28 cellular contexts compared by ENCODE assay signal in genomic region chr22:30615543-30615954, GRCh38. TPM values are rescaled to one million over a fixed set of nuclear protein-coding genes. Genes with fewer than 3 reads are reported as not detected.
DNase-seq lines count a peak whose midpoint lies in the region; ATAC-seq, FAIRE-seq and TF ChIP-seq lines count a peak whose summit lies in the region.
"Had no signal": no experiment of that assay in that cellular context is flagged by ENCODE, and none has a peak within 500 bp of the region (broad histone marks: within the 10 kb centered on the region; RNA-seq: fewer than 3 reads in every experiment).

No MANE protein-coding gene starts in this region.

- H2BK5ac ChIP-seq in H1 (ENCODE audit: low read depth, low read length) = no peak overlapping the region

- H4K91ac ChIP-seq in H1 (replicated peaks; ENCODE audit: insufficient read length, low read length) = no peak overlapping the region

- CTCF ChIA-PET in H1 (lab: Charles Lee; ENCODE audit: partially characterized antibody) = interaction anchor here (0.5 to 1.5 kb wide), 4 partner anchors 10 to 208 kb away, joined by 3 to 5 read pairs (median 4); partner anchors contain the start of gene SLC35E4

- H3K4me1 ChIP-seq in H1 (replicated peaks in 1 of 4; ENCODE audit: control insufficient read depth in 3 of 4, insufficient read depth in 4 of 4, low read length in 3 of 4) (no peaks in the 10 kb centered on the region), osteoblast (ENCODE audit: insufficient read depth, low read length) (no peaks in the 10 kb centered on the region)
- H3K4me1 ChIP-seq: adrenal gland, gastrocnemius medialis had no signal

- H3K4me3 ChIP-seq in H7 (ENCODE audit: insufficient read depth, low read depth, low read length) (no peak overlapping the region), H1 (ENCODE audit: extremely low read depth in 1 of 4, insufficient read depth in 2 of 4, low read depth in 3 of 4, low read length in 4 of 4) (no peak overlapping the region), osteoblast (ENCODE audit: insufficient read depth, low read length) (no peak overlapping the region)
- H3K4me3 ChIP-seq: adrenal gland, dorsolateral prefrontal cortex, gastrocnemius medialis, mucosa of descending colon, PC-9 had no signal

- TF ChIP-seq EP300 in H1 (IDR thresholded peaks at IDR 0.05; ENCODE audit: borderline replicate concordance in 1 of 2, low read depth in 2 of 2, low read length in 2 of 2) = no peak

- no peak for TF ChIP-seq RAD21 in H1 (IDR thresholded peaks at IDR 0.05 in 1 of 2, conservative IDR thresholded peaks at IDR 0.05 in 1 of 2; ENCODE audit: low read depth in 2 of 2, low read length in 2 of 2)

- no peak overlapping the region for H2BK12ac ChIP-seq in H1 (ENCODE audit: low read depth, low read length)

- no peaks in the 10 kb centered on the region for H3K79me2 ChIP-seq in H1 (ENCODE audit: control insufficient read depth in 1 of 2, insufficient read depth in 2 of 2, low read length in 2 of 2)
- no peaks in the 10 kb centered on the region for H3K79me2 ChIP-seq in osteoblast (ENCODE audit: insufficient read depth, low read length)

- H2BK20ac ChIP-seq in H1 (ENCODE audit: low read length) = no peak overlapping the region

- no peak overlapping the region for H3K4ac ChIP-seq in H1 (replicated peaks; ENCODE audit: insufficient read length, low read depth, low read length)

- H3K27me3 ChIP-seq in H7 (ENCODE audit: control insufficient read depth, insufficient read depth, low read length) (no peaks in the 10 kb centered on the region), H1 (replicated peaks in 1 of 4; ENCODE audit: control insufficient read depth in 3 of 4, extremely low read depth in 1 of 4, insufficient read depth in 3 of 4, low read length in 3 of 4) (no peaks in the 10 kb centered on the region), osteoblast (ENCODE audit: insufficient read depth, low read length) (peaks cover 2% of the 10 kb centered on the region)
- H3K27me3 ChIP-seq: adrenal gland, dorsolateral prefrontal cortex, gastrocnemius medialis had no signal

- no peak overlapping the region for H4K8ac ChIP-seq in H1 (ENCODE audit: extremely low read depth, insufficient read depth, low read length)

- no peak overlapping the region for H4K5ac ChIP-seq in H1 (ENCODE audit: insufficient read length, low read depth, low read length)

- ATAC-seq in sciatic nerve = peak; percentile 26
- ATAC-seq: gastrocnemius medialis; mucosa of descending colon; natural killer cell treated with Interleukin-12 subunit alpha and Interleukin-12 subunit beta and Interleukin-15 and Interleukin-18, amount 100 ng/mL, for 72 hours; stimulated activated memory B cell treated with anti-CD40 and anti-IgM and Interleukin-4, amounts not matched to agents 10 μg/mL and 1 μg/mL and 100 μg/mL, for 72 hours had no signal

- no peak overlapping the region for H3K9ac ChIP-seq in H1 (replicated peaks in 1 of 4; ENCODE audit: extremely low read depth in 1 of 4, low read depth in 3 of 4, low read length in 3 of 4)
- H3K9ac ChIP-seq: SK-N-SH had no signal

- no peak overlapping the region for H2BK15ac ChIP-seq in H1 (ENCODE audit: low read length)

- H3K9me3 ChIP-seq in H1 (ENCODE audit: insufficient read depth in 2 of 2, low read depth in 1 of 2, low read length in 1 of 2) (no peaks in the 10 kb centered on the region), osteoblast (ENCODE audit: low read depth, low read length) (no peaks in the 10 kb centered on the region)
- H3K9me3 ChIP-seq: adrenal gland, gastrocnemius medialis, mucosa of descending colon, SK-N-SH had no signal

- no peak for FAIRE-seq in H1 (lab: Jason Lieb, UNC)
- FAIRE-seq: endometrium, TTC549 had no signal

- H3K4me2 ChIP-seq in H1 (ENCODE audit: insufficient read depth in 1 of 2, low read depth in 2 of 2, low read length in 2 of 2) (no peak overlapping the region), osteoblast (ENCODE audit: insufficient read depth, low read length) (no peak overlapping the region)
- H3K4me2 ChIP-seq: SK-N-SH had no signal

- peaks cover 8% of the 10 kb centered on the region for H3K36me3 ChIP-seq in H7 (replicated peaks; ENCODE audit: control insufficient read depth, insufficient read depth, low read length)
- peaks cover 10 to 70% (median 53%) of the 10 kb centered on the region in 4 experiments; a peak in 7 of 8 replicates for H3K36me3 ChIP-seq in H1 (ENCODE audit: control insufficient read depth in 2 of 4, insufficient read depth in 4 of 4, low read length in 3 of 4)
- no peaks in the 10 kb centered on the region for H3K36me3 ChIP-seq in osteoblast (ENCODE audit: insufficient read depth, low read length)

- H2AFZ ChIP-seq in H1 (ENCODE audit: low read length) = no peak overlapping the region
- no peak overlapping the region for H2AFZ ChIP-seq in osteoblast (ENCODE audit: low read length)
- H2AFZ ChIP-seq: PC-9 had no signal

- H3K56ac ChIP-seq in H1 (replicated peaks; ENCODE audit: insufficient read length, low read depth, low read length) = no peak overlapping the region

- WGBS in H1 (ENCODE audit: extremely low coverage in 1 of 2, insufficient coverage in 1 of 2, insufficient read length in 1 of 2, insufficient replicate concordance in 2 of 2, low coverage in 1 of 2, low lambda C conversion rate in 2 of 2, missing lambda C conversion rate in 1 of 2), 2 experiments = 93% methylated on average over 7 of the region's 7 CpGs; no CpG with 5 or more reads in 1 of the 2 experiments

- TF ChIP-seq POLR2A in H1 (IDR thresholded peaks at IDR 0.05; ENCODE audit: control extremely low read depth in 1 of 2, low read depth in 2 of 2, low read length in 2 of 2) = no peak

- POLR2A ChIA-PET in H1 (lab: Charles Lee; ENCODE audit: partially characterized antibody) = interaction anchor here (0.9 kb wide), 1 partner anchor 11 kb away, joined by 4 read pairs; no protein-coding TSS in a partner anchor

- H3K27ac ChIP-seq in H1 (ENCODE audit: low read depth, low read length) (no peak overlapping the region), osteoblast (ENCODE audit: low read depth, low read length) (no peak overlapping the region)
- H3K27ac ChIP-seq: dorsolateral prefrontal cortex, gastrocnemius medialis, PC-9 had no signal

- H3K23ac ChIP-seq in H1 (ENCODE audit: insufficient read length) = no peak overlapping the region

- H2BK120ac ChIP-seq in H1 (replicated peaks; ENCODE audit: low read depth, low read length) = no peak overlapping the region

- no peaks in the 10 kb centered on the region for H3K23me2 ChIP-seq in H1 (ENCODE audit: low read depth, low read length)

- no peak overlapping the region for H2AK5ac ChIP-seq in H1 (ENCODE audit: low read depth, low read length)

- H3K14ac ChIP-seq in H1 (ENCODE audit: insufficient read length) = no peak overlapping the region

- no peak overlapping the region for H3K18ac ChIP-seq in H1 (ENCODE audit: extremely low read depth, low read length)

- H3K79me1 ChIP-seq in H1 (ENCODE audit: low read depth, low read length) = no peaks in the 10 kb centered on the region; the same call in 1 of the 2 replicates

- peaks cover 2 to 5% of the 10 kb centered on the region in 2 experiments for H4K20me1 ChIP-seq in H1 (replicated peaks in 1 of 2; ENCODE audit: control insufficient read depth in 1 of 2, insufficient read depth in 2 of 2, low read length in 2 of 2)
- no peaks in the 10 kb centered on the region for H4K20me1 ChIP-seq in osteoblast (ENCODE audit: insufficient read depth, low read length)

- TF ChIP-seq CTCF in H1 (IDR thresholded peaks at IDR 0.05; ENCODE audit: control extremely low read depth in 1 of 3, insufficient read depth in 1 of 3, low read depth in 1 of 3, low read length in 3 of 3) (no peak), osteoblast (IDR thresholded peaks at IDR 0.05; ENCODE audit: extremely low read depth, low read depth, low read length) (no peak)

- DNase-seq in H7 = peak; percentile 7
- DNase-seq in H1 (ENCODE audit: low read depth in 1 of 2, low spot score in 2 of 2) = no peak
- no peak for DNase-seq in sciatic nerve (ENCODE audit: low spot score)
- no peak for DNase-seq in osteoblast (ENCODE audit: insufficient read length, low spot score, missing footprints)
- no peak for DNase-seq in activated naive CD4-positive, alpha-beta T cell treated with Interleukin-2 at 50 U/mL for 16 hours
- no peak for DNase-seq in middle frontal gyrus (ENCODE audit: extremely low spot score, low spot score)
- DNase-seq: activated CD4-positive, alpha-beta T cell treated with anti-CD3 and anti-CD28 coated beads, Interleukin-2, amount 50 U/mL, for 48 hours; activated naive CD4-positive, alpha-beta T cell; C1 segment of cervical spinal cord; Calu3; DND-41; dorsolateral prefrontal cortex; gastrocnemius medialis; GF-D8; mucosa of descending colon; NCI-H1436 treated with DMSO at 0.1 percent for 48 hours; NCI-H2081 treated with DMSO at 0.1 percent for 48 hours; NCI-H226; NCI-H526 treated with DMSO at 0.1 percent for 48 hours; NK-92 treated with Interleukin-12 subunit alpha and Interleukin-12 subunit beta, amount 100 ng/mL, for 24 hours; SK-N-SH had no signal

- intact Hi-C loops in sciatic nerve (cut with DNase I) = no loop called here

RNA-seq across cellular contexts. Expression of gene TCN2, which starts 8.6 kb away (rescaled TPM):
- total RNA-seq in H7 (2014; rRNA removed; shearing (Covaris generic)) = 35.6 and 40.3 TPM in 2 replicates
- 30.0 and 36.2 TPM in 2 replicates for total RNA-seq in H1 (2021; fragmentation: NEBNext Ultra II Directional; extraction: Animal tissue kit (Norgen Biotek cat#: 25700))
- 87.8 and 91.7 TPM in 2 replicates for polyA plus RNA-seq in H1 (2011; rRNA removed)
- 59.1 TPM for polyA plus RNA-seq in H1 (2011; cell fraction: cytosol; rRNA removed)
- 77.5 TPM for polyA plus RNA-seq in H1 (2011; cell fraction: nucleus; rRNA removed)
- polyA plus RNA-seq in H1 (2012, experiment 1 of 2) = 38.9 to 58.8 TPM (median 53.7 TPM) in 4 replicates
- polyA plus RNA-seq in H1 (2012, experiment 2 of 2) = 67.8 TPM
- polyA plus RNA-seq in H1 (2013, experiment 1 of 2) = 56.8 TPM
- 56.9 TPM for polyA plus RNA-seq in H1 (2013, experiment 2 of 2)
- polyA minus RNA-seq in H1 (2011; rRNA and poly(A)+ RNA removed) = 73.8 and 106 TPM in 2 replicates
- polyA minus RNA-seq in H1 (2011; cell fraction: cytosol; rRNA and poly(A)+ RNA removed) = 33.8 TPM
- 46.5 TPM for polyA minus RNA-seq in H1 (2011; cell fraction: nucleus; rRNA and poly(A)+ RNA removed)
- 21.6 TPM for total RNA-seq in sciatic nerve
- total RNA-seq in osteoblast = 13.6 and 18.8 TPM in 2 replicates

RNA-seq across cellular contexts. Expression of gene SLC35E4, which starts 20.0 kb away (rescaled TPM):
- 5.1 and 6.5 TPM in 2 replicates for total RNA-seq in H7 (2014; rRNA removed; shearing (Covaris generic))
- 5.1 TPM in 2 replicates for total RNA-seq in H1 (2021; fragmentation: NEBNext Ultra II Directional; extraction: Animal tissue kit (Norgen Biotek cat#: 25700))
- polyA plus RNA-seq in H1 (2011; rRNA removed) = 5.6 and 7.8 TPM in 2 replicates
- polyA plus RNA-seq in H1 (2011; cell fraction: cytosol; rRNA removed) = 4.9 TPM
- polyA plus RNA-seq in H1 (2011; cell fraction: nucleus; rRNA removed) = 5.3 TPM
- polyA plus RNA-seq in H1 (2012, experiment 1 of 2) = 3.1 to 5.1 TPM (median 3.9 TPM) in 4 replicates
- polyA plus RNA-seq in H1 (2012, experiment 2 of 2) = 5.2 TPM
- polyA plus RNA-seq in H1 (2013, experiment 1 of 2) = 6.0 TPM
- 6.0 TPM for polyA plus RNA-seq in H1 (2013, experiment 2 of 2)
- 2.8 and 3.0 TPM in 2 replicates for polyA minus RNA-seq in H1 (2011; rRNA and poly(A)+ RNA removed)
- polyA minus RNA-seq in H1 (2011; cell fraction: cytosol; rRNA and poly(A)+ RNA removed) = 4.3 TPM
- 5.8 TPM for polyA minus RNA-seq in H1 (2011; cell fraction: nucleus; rRNA and poly(A)+ RNA removed)
- total RNA-seq in sciatic nerve = 3.4 TPM
- total RNA-seq in osteoblast = 13.0 TPM in 2 replicates

RNA-seq across cellular contexts. Expression of gene PES1, which starts 23.8 kb away (rescaled TPM):
- 86.2 and 111 TPM in 2 replicates for total RNA-seq in H7 (2014; rRNA removed; shearing (Covaris generic))
- total RNA-seq in H1 (2021; fragmentation: NEBNext Ultra II Directional; extraction: Animal tissue kit (Norgen Biotek cat#: 25700)) = 121 and 133 TPM in 2 replicates
- polyA plus RNA-seq in H1 (2011; rRNA removed) = 191 and 247 TPM in 2 replicates
- polyA plus RNA-seq in H1 (2011; cell fraction: cytosol; rRNA removed) = 147 TPM
- 202 TPM for polyA plus RNA-seq in H1 (2011; cell fraction: nucleus; rRNA removed)
- polyA plus RNA-seq in H1 (2012, experiment 1 of 2) = 90.7 to 127 TPM (median 115 TPM) in 4 replicates
- polyA plus RNA-seq in H1 (2012, experiment 2 of 2) = 136 TPM
- 73.6 TPM for polyA plus RNA-seq in H1 (2013, experiment 1 of 2)
- polyA plus RNA-seq in H1 (2013, experiment 2 of 2) = 74.6 TPM
- 186 and 236 TPM in 2 replicates for polyA minus RNA-seq in H1 (2011; rRNA and poly(A)+ RNA removed)
- polyA minus RNA-seq in H1 (2011; cell fraction: cytosol; rRNA and poly(A)+ RNA removed) = 73.2 TPM
- 84.9 TPM for polyA minus RNA-seq in H1 (2011; cell fraction: nucleus; rRNA and poly(A)+ RNA removed)
- total RNA-seq in sciatic nerve = 46.6 TPM
- 61.6 and 64.8 TPM in 2 replicates for total RNA-seq in osteoblast

RNA-seq across cellular contexts. Expression of gene GAL3ST1, which starts 41.1 kb away (rescaled TPM):
- 8.4 and 11.9 TPM in 2 replicates for total RNA-seq in H7 (2014; rRNA removed; shearing (Covaris generic))
- total RNA-seq in H1 (2021; fragmentation: NEBNext Ultra II Directional; extraction: Animal tissue kit (Norgen Biotek cat#: 25700)) = 10.5 and 11.0 TPM in 2 replicates
- polyA plus RNA-seq in H1 (2011; rRNA removed) = 32.1 and 32.5 TPM in 2 replicates
- 18.0 TPM for polyA plus RNA-seq in H1 (2011; cell fraction: cytosol; rRNA removed)
- polyA plus RNA-seq in H1 (2011; cell fraction: nucleus; rRNA removed) = 16.6 TPM
- 5.1 to 12.0 TPM (median 10.9 TPM) in 4 replicates for polyA plus RNA-seq in H1 (2012, experiment 1 of 2)
- 12.7 TPM for polyA plus RNA-seq in H1 (2012, experiment 2 of 2)
- polyA plus RNA-seq in H1 (2013, experiment 1 of 2) = 29.0 TPM
- polyA plus RNA-seq in H1 (2013, experiment 2 of 2) = 31.8 TPM
- polyA minus RNA-seq in H1 (2011; rRNA and poly(A)+ RNA removed) = 4.3 and 5.1 TPM in 2 replicates
- polyA minus RNA-seq in H1 (2011; cell fraction: cytosol; rRNA and poly(A)+ RNA removed) = 11.2 TPM
- polyA minus RNA-seq in H1 (2011; cell fraction: nucleus; rRNA and poly(A)+ RNA removed) = 5.4 TPM
- total RNA-seq in sciatic nerve (26.3 TPM), osteoblast (not detected in 2 replicates)
- total RNA-seq: natural killer cell treated with Interleukin-12 subunit alpha and Interleukin-12 subunit beta and Interleukin-15 and Interleukin-18, amount 100 ng/mL, for 72 hours had no signal
- polyA plus RNA-seq: IgD-negative memory B cell, SK-N-SH had no signal

RNA-seq across cellular contexts. Expression of gene DUSP18, which starts 52.1 kb away (rescaled TPM):
- 1.8 and 2.6 TPM in 2 replicates for total RNA-seq in H7 (2014; rRNA removed; shearing (Covaris generic))
- 2.6 and 3.6 TPM in 2 replicates for total RNA-seq in H1 (2021; fragmentation: NEBNext Ultra II Directional; extraction: Animal tissue kit (Norgen Biotek cat#: 25700))
- 7.3 and 8.3 TPM in 2 replicates for polyA plus RNA-seq in H1 (2011; rRNA removed)
- polyA plus RNA-seq in H1 (2011; cell fraction: cytosol; rRNA removed) = 5.8 TPM
- 6.1 TPM for polyA plus RNA-seq in H1 (2011; cell fraction: nucleus; rRNA removed)
- 2.7 to 3.6 TPM (median 3.3 TPM) in 4 replicates for polyA plus RNA-seq in H1 (2012, experiment 1 of 2)
- polyA plus RNA-seq in H1 (2012, experiment 2 of 2) = 2.1 TPM
- polyA plus RNA-seq in H1 (2013, experiment 1 of 2) = 1.9 TPM
- 1.8 TPM for polyA plus RNA-seq in H1 (2013, experiment 2 of 2)
- polyA minus RNA-seq in H1 (2011; rRNA and poly(A)+ RNA removed) = 11.0 and 13.8 TPM in 2 replicates
- 5.0 TPM for polyA minus RNA-seq in H1 (2011; cell fraction: cytosol; rRNA and poly(A)+ RNA removed)
- 4.8 TPM for polyA minus RNA-seq in H1 (2011; cell fraction: nucleus; rRNA and poly(A)+ RNA removed)
- total RNA-seq in sciatic nerve (12.3 TPM), osteoblast (14.1 and 17.1 TPM in 2 replicates)
